ENCODE assay signal across 1 cellular context in the genomic region with DNA sequence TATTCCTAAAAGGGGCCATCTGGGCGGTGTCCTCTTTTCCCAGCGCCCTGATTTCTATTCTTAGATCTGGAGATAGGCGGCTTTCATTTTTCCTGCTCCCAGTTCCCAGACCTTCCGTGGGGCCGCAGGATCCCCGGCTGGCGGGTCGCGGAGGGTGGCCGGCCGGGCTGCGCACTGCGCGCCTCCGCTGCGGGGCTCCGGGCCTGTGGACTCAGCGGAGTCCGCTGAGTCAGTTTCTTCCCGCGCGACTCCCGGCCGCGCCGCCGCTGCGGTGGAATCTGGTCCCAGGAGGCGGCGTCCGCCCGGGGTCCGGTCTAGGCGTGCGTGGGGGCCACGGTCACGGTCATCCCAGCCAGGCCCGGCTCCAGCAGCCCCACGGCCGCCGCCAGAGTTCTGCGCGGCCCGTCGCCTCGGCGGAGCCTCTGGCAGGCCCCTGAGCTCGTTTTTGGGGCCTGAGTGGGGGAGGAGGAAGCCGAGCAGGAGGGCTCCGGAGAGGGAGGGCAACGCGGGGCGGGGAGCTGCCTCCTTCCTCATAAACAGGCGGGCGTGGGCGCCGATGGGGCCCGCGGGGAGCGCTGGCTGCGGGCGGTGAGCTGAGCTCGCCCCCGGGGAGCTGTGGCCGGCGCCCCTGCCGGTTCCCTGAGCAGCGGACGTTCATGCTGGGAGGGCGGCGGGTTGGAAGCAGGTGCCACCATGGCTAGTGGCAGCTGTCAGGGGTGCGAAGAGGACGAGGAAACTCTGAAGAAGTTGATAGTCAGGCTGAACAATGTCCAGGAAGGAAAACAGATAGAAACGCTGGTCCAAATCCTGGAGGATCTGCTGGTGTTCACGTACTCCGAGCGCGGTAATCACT.
TF ChIP-seq lines count a peak whose summit lies in the region.

A gene (plus strand): TSS at position 559 of the 853 bp plus-strand sequence. CDS start 135 bp downstream, at position 694.

TF ChIP-seq in K562, 482 proteins besides CTCF, POLR2A, EP300 and RAD21 (continued from another document):
- TF ChIP-seq, protein P1, sequence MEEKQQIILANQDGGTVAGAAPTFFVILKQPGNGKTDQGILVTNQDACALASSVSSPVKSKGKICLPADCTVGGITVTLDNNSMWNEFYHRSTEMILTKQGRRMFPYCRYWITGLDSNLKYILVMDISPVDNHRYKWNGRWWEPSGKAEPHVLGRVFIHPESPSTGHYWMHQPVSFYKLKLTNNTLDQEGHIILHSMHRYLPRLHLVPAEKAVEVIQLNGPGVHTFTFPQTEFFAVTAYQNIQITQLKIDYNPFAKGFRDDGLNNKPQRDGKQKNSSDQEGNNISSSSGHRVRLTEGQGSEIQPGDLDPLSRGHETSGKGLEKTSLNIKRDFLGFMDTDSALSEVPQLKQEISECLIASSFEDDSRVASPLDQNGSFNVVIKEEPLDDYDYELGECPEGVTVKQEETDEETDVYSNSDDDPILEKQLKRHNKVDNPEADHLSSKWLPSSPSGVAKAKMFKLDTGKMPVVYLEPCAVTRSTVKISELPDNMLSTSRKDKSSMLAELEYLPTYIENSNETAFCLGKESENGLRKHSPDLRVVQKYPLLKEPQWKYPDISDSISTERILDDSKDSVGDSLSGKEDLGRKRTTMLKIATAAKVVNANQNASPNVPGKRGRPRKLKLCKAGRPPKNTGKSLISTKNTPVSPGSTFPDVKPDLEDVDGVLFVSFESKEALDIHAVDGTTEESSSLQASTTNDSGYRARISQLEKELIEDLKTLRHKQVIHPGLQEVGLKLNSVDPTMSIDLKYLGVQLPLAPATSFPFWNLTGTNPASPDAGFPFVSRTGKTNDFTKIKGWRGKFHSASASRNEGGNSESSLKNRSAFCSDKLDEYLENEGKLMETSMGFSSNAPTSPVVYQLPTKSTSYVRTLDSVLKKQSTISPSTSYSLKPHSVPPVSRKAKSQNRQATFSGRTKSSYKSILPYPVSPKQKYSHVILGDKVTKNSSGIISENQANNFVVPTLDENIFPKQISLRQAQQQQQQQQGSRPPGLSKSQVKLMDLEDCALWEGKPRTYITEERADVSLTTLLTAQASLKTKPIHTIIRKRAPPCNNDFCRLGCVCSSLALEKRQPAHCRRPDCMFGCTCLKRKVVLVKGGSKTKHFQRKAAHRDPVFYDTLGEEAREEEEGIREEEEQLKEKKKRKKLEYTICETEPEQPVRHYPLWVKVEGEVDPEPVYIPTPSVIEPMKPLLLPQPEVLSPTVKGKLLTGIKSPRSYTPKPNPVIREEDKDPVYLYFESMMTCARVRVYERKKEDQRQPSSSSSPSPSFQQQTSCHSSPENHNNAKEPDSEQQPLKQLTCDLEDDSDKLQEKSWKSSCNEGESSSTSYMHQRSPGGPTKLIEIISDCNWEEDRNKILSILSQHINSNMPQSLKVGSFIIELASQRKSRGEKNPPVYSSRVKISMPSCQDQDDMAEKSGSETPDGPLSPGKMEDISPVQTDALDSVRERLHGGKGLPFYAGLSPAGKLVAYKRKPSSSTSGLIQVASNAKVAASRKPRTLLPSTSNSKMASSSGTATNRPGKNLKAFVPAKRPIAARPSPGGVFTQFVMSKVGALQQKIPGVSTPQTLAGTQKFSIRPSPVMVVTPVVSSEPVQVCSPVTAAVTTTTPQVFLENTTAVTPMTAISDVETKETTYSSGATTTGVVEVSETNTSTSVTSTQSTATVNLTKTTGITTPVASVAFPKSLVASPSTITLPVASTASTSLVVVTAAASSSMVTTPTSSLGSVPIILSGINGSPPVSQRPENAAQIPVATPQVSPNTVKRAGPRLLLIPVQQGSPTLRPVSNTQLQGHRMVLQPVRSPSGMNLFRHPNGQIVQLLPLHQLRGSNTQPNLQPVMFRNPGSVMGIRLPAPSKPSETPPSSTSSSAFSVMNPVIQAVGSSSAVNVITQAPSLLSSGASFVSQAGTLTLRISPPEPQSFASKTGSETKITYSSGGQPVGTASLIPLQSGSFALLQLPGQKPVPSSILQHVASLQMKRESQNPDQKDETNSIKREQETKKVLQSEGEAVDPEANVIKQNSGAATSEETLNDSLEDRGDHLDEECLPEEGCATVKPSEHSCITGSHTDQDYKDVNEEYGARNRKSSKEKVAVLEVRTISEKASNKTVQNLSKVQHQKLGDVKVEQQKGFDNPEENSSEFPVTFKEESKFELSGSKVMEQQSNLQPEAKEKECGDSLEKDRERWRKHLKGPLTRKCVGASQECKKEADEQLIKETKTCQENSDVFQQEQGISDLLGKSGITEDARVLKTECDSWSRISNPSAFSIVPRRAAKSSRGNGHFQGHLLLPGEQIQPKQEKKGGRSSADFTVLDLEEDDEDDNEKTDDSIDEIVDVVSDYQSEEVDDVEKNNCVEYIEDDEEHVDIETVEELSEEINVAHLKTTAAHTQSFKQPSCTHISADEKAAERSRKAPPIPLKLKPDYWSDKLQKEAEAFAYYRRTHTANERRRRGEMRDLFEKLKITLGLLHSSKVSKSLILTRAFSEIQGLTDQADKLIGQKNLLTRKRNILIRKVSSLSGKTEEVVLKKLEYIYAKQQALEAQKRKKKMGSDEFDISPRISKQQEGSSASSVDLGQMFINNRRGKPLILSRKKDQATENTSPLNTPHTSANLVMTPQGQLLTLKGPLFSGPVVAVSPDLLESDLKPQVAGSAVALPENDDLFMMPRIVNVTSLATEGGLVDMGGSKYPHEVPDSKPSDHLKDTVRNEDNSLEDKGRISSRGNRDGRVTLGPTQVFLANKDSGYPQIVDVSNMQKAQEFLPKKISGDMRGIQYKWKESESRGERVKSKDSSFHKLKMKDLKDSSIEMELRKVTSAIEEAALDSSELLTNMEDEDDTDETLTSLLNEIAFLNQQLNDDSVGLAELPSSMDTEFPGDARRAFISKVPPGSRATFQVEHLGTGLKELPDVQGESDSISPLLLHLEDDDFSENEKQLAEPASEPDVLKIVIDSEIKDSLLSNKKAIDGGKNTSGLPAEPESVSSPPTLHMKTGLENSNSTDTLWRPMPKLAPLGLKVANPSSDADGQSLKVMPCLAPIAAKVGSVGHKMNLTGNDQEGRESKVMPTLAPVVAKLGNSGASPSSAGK (IDR thresholded peaks at IDR 0.05), result peak; percentile 19; the same call in 1 of the 2 replicates
- TF ChIP-seq, protein P2, sequence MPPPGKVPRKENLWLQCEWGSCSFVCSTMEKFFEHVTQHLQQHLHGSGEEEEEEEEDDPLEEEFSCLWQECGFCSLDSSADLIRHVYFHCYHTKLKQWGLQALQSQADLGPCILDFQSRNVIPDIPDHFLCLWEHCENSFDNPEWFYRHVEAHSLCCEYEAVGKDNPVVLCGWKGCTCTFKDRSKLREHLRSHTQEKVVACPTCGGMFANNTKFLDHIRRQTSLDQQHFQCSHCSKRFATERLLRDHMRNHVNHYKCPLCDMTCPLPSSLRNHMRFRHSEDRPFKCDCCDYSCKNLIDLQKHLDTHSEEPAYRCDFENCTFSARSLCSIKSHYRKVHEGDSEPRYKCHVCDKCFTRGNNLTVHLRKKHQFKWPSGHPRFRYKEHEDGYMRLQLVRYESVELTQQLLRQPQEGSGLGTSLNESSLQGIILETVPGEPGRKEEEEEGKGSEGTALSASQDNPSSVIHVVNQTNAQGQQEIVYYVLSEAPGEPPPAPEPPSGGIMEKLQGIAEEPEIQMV (tag; conservative IDR thresholded peaks at IDR 0.05; ENCODE audit: low read depth), result no peak
- peak; percentile 41; the same call in 1 of the 2 replicates for TF ChIP-seq EGR1 (conservative IDR thresholded peaks at IDR 0.05)
- TF ChIP-seq, protein P3, sequence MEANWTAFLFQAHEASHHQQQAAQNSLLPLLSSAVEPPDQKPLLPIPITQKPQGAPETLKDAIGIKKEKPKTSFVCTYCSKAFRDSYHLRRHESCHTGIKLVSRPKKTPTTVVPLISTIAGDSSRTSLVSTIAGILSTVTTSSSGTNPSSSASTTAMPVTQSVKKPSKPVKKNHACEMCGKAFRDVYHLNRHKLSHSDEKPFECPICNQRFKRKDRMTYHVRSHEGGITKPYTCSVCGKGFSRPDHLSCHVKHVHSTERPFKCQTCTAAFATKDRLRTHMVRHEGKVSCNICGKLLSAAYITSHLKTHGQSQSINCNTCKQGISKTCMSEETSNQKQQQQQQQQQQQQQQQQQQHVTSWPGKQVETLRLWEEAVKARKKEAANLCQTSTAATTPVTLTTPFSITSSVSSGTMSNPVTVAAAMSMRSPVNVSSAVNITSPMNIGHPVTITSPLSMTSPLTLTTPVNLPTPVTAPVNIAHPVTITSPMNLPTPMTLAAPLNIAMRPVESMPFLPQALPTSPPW (CRISPR knock-in tag; IDR thresholded peaks at IDR 0.05), result peak; percentile 29; the same call in 1 of the 2 replicates
- TF ChIP-seq RBBP5 (IDR thresholded peaks at IDR 0.05; ENCODE audit: borderline replicate concordance, insufficient read depth, low read length, poor library complexity, severe bottlenecking), result no peak
- TF ChIP-seq MAZ (CRISPR knock-in tag; conservative IDR thresholded peaks at IDR 0.05 in 1 of 2, IDR thresholded peaks at IDR 0.05 in 1 of 2), result 0 out of 4 replicates have a peak, but pooled peaks of 1 of the 2 experiments have one; percentile 27
- TF ChIP-seq ATF1 (CRISPR knock-in tag; IDR thresholded peaks at IDR 0.05), result no peak
- no peak for TF ChIP-seq ATF1 (tag; IDR thresholded peaks at IDR 0.05)
- TF ChIP-seq POLR2G (IDR thresholded peaks at IDR 0.05; ENCODE audit: low read depth, low read length), result peak; percentile 60
- TF ChIP-seq ZFX (CRISPR knock-in tag; IDR thresholded peaks at IDR 0.05), result peak; percentile 53
- 0 out of 2 replicates have a peak, but pooled peaks have one; percentile 22 for TF ChIP-seq RBFOX2 (IDR thresholded peaks at IDR 0.05; ENCODE audit: low read depth, low read length)
